In genomic region chr11:86624366-86624765, GRCh38 we compare ENCODE assay signal across 25 cellular contexts. TPM values are rescaled to one million over a fixed set of nuclear protein-coding genes. Genes with fewer than 3 reads are reported as not detected.
A peak's percentile ranks its signal among the peaks of the same experiment; 100 is the strongest.
DNase-seq lines count a peak whose midpoint lies in the region; ATAC-seq, FAIRE-seq and TF ChIP-seq lines count a peak whose summit lies in the region.
"Had no signal": no experiment of that assay in that cellular context is flagged by ENCODE, and none has a peak within 500 bp of the region (broad histone marks: within the 10 kb centered on the region; RNA-seq: fewer than 3 reads in every experiment).

No MANE protein-coding gene starts in this region.

- DNase-seq in NCI-H1417 (lab: John Stamatoyannopoulos, UW) = peak in 2 of 3 experiments; percentile 40 to 73
- DNase-seq in NCI-H1417 treated with DMSO at 0.1 percent for 48 hours (lab: John Stamatoyannopoulos, UW) = no peak
- no peak for DNase-seq in K562 (ENCODE audit: extremely low read depth in 1 of 4, low spot score in 3 of 4)
- no peak for DNase-seq in left ventricle myocardium inferior
- no peak for DNase-seq in cerebellar cortex (ENCODE audit: low spot score)
- no peak for DNase-seq in SK-N-SH
- DNase-seq: activated CD4-positive, alpha-beta T cell treated with anti-CD3 and anti-CD28 coated beads, Interleukin-2, amount 10 ng/mL, durations not matched to agents 24 days and 14 days; activated CD8-positive, alpha-beta memory T cell treated with anti-CD3 and anti-CD28 coated beads, Interleukin-2, amount 10 ng/mL, durations not matched to agents 7 days and 5 days; activated naive CD4-positive, alpha-beta T cell treated with anti-CD3 and anti-CD28 coated beads, Interleukin-2, amount 50 U/mL, for 16 hours; aorta; DMS53; effector CD8-positive, alpha-beta T cell; esophagus squamous epithelium; GF-D8; NCI-H187; NCI-H226; sigmoid colon; T-helper 2 cell had no signal

- intact Hi-C loops in K562 (cut with micrococcal nuclease) (no loop called here), left ventricle myocardium inferior (cut with micrococcal nuclease) (no loop called here)

- H2AFZ ChIP-seq in K562 (ENCODE audit: low read depth, low read length) (no peak overlapping the region), SK-N-SH (ENCODE audit: low read depth) (no peak overlapping the region)
- H2AFZ ChIP-seq: parathyroid adenoma had no signal

- no peak for TF ChIP-seq CTCF in K562 (IDR thresholded peaks at IDR 0.05 in 2 of 3, conservative IDR thresholded peaks at IDR 0.05 in 1 of 3; ENCODE audit: insufficient read depth in 2 of 3, low read depth in 1 of 3, low read length in 3 of 3)
- no peak for TF ChIP-seq CTCF in left ventricle myocardium inferior (IDR thresholded peaks at IDR 0.05; ENCODE audit: borderline replicate concordance)
- no peak for TF ChIP-seq CTCF in SK-N-SH (IDR thresholded peaks at IDR 0.05)

- in situ Hi-C loops in K562 (cut with MboI) = no loop called here

- H3K4me2 ChIP-seq in K562 (ENCODE audit: insufficient read depth, low read length) = no peak overlapping the region
- no peak overlapping the region for H3K4me2 ChIP-seq in SK-N-SH
- H3K4me2 ChIP-seq: KMS-11 had no signal

- TF ChIP-seq EP300 in K562 (IDR thresholded peaks at IDR 0.05; ENCODE audit: low read length) (no peak), SK-N-SH (IDR thresholded peaks at IDR 0.05; ENCODE audit: borderline replicate concordance in 1 of 2, low read depth in 1 of 2, low read length in 1 of 2) (no peak)

- no peaks in the 10 kb centered on the region for H4K20me1 ChIP-seq in K562 (replicated peaks; ENCODE audit: control insufficient read depth, insufficient read depth, low read length)
- no peaks in the 10 kb centered on the region for H4K20me1 ChIP-seq in SK-N-SH (ENCODE audit: insufficient read depth)

- 0 out of 5 replicates have a peak, but pooled peaks cover 2 to 4% of the 10 kb centered on the region in 2 experiments for H3K27me3 ChIP-seq in K562 (ENCODE audit: control insufficient read depth in 2 of 2, insufficient read depth in 2 of 2, low read length in 2 of 2)
- H3K27me3 ChIP-seq in left ventricle myocardium inferior (ENCODE audit: low read depth) = no peaks in the 10 kb centered on the region
- H3K27me3 ChIP-seq in skeletal muscle tissue (ENCODE audit: control insufficient read depth in 3 of 3, insufficient read depth in 3 of 3, low read length in 3 of 3) = no peaks in the 10 kb centered on the region
- no peaks in the 10 kb centered on the region for H3K27me3 ChIP-seq in SK-N-SH (ENCODE audit: insufficient read depth)
- H3K27me3 ChIP-seq: esophagus squamous epithelium, sigmoid colon, suprapubic skin had no signal

- BruUV-seq in K562 (replicated peaks; lab: Mats Ljungman, UMichigan) = no TSS peak

- H3K4me3 ChIP-seq in K562 = no peak overlapping the region
- peak overlapping the region; percentile 2 for H3K4me3 ChIP-seq in left ventricle myocardium inferior
- H3K4me3 ChIP-seq in skeletal muscle tissue (ENCODE audit: low read length in 3 of 3) = peak overlapping the region in 1 of 3 donors; percentile 12
- no peak overlapping the region for H3K4me3 ChIP-seq in SK-N-SH (ENCODE audit: low read depth in 2 of 2, low read length in 1 of 2)
- H3K4me3 ChIP-seq: esophagus squamous epithelium, sigmoid colon, suprapubic skin had no signal

- WGBS in K562 (ENCODE audit: insufficient coverage, low coverage, missing lambda C conversion rate) = 2% methylated on average over 3 of the region's 3 CpGs
- WGBS in SK-N-SH (ENCODE audit: low lambda C conversion rate) = 62% methylated on average over 3 of the region's 3 CpGs

- H3K27ac ChIP-seq in K562 (ENCODE audit: extremely low read depth, low read depth, low read length) (no peak overlapping the region), left ventricle myocardium inferior (replicated peaks) (peak overlapping the region; percentile 76), skeletal muscle tissue (ENCODE audit: low read depth, low read length) (peak overlapping the region; percentile 32), SK-N-SH (ENCODE audit: low read depth in 2 of 2, low read length in 1 of 2) (peak overlapping the region in 1 of 2 experiments; percentile 67; a peak in 1 of 4 replicates)
- H3K27ac ChIP-seq: 22Rv1, esophagus squamous epithelium, KMS-11, parathyroid adenoma, suprapubic skin had no signal

- CTCF ChIA-PET in K562 (lab: Yijun Ruan, JAX; ENCODE audit: low intra/inter-chr PET ratio) (no interaction called here), SK-N-SH (lab: Yijun Ruan, JAX) (no interaction called here)

- no peak overlapping the region for H3K9ac ChIP-seq in K562 (ENCODE audit: insufficient read depth in 1 of 2, low read depth in 2 of 2, low read length in 2 of 2)
- no peak overlapping the region for H3K9ac ChIP-seq in skeletal muscle tissue (ENCODE audit: low read depth in 1 of 3, low read length in 3 of 3)
- H3K9ac ChIP-seq in SK-N-SH = no peak overlapping the region
- H3K9ac ChIP-seq: KMS-11, parathyroid adenoma had no signal

- no peak for TF ChIP-seq POLR2A in K562 (conservative IDR thresholded peaks at IDR 0.05)

- H3K9me3 ChIP-seq in K562 (replicated peaks; ENCODE audit: control insufficient read depth, insufficient read depth, low read depth, low read length) (no peaks in the 10 kb centered on the region), left ventricle myocardium inferior (replicated peaks) (no peaks in the 10 kb centered on the region), skeletal muscle tissue (ENCODE audit: control insufficient read depth in 3 of 3, low read length in 3 of 3) (no peaks in the 10 kb centered on the region), SK-N-SH (no peaks in the 10 kb centered on the region)
- H3K9me3 ChIP-seq: esophagus squamous epithelium, sigmoid colon, suprapubic skin had no signal

- ATAC-seq in K562 = no peak
- ATAC-seq in HG03520 (IDR thresholded peaks at IDR 0.05; ENCODE audit: unreplicated experiment) = no peak
- ATAC-seq: activated CD8-positive, alpha-beta memory T cell treated with anti-CD3 and anti-CD28 coated beads, Interleukin-2, amount 10 ng/mL, durations not matched to agents 7 days and 5 days; left lobe of liver had no signal

- peaks cover 21% of the 10 kb centered on the region for H3F3A ChIP-seq in SK-N-SH (replicated peaks; ENCODE audit: insufficient read depth)

- no peaks in the 10 kb centered on the region for H3K9me2 ChIP-seq in SK-N-SH

- no peak for TF ChIP-seq RAD21 in K562 (CRISPR knock-in tag; conservative IDR thresholded peaks at IDR 0.05 in 1 of 2, IDR thresholded peaks at IDR 0.05 in 1 of 2)
- no peak for TF ChIP-seq RAD21 in SK-N-SH (IDR thresholded peaks at IDR 0.05; ENCODE audit: low read length)

- H3K9me1 ChIP-seq in K562 (ENCODE audit: control insufficient read depth, insufficient read depth, low read length) = no peaks in the 10 kb centered on the region

- FAIRE-seq in K562 (lab: Jason Lieb, UNC) = no peak

- POLR2A ChIA-PET in K562 (lab: Yijun Ruan, JAX) = no interaction called here
- POLR2A ChIA-PET in SK-N-SH (lab: Yijun Ruan, JAX) = no interaction called here

- no peaks in the 10 kb centered on the region for H3K4me1 ChIP-seq in K562 (replicated peaks in 1 of 2; ENCODE audit: control insufficient read depth in 2 of 2, insufficient read depth in 2 of 2, low read length in 2 of 2)
- H3K4me1 ChIP-seq in left ventricle myocardium inferior = peaks cover 92% of the 10 kb centered on the region
- peaks cover 26 to 58% (median 30%) of the 10 kb centered on the region in 3 donors for H3K4me1 ChIP-seq in skeletal muscle tissue (ENCODE audit: control insufficient read depth in 3 of 3, insufficient read depth in 3 of 3, low read length in 3 of 3)
- peaks cover 5 to 9% of the 10 kb centered on the region in 2 experiments; a peak in 3 of 4 replicates for H3K4me1 ChIP-seq in SK-N-SH (ENCODE audit: control insufficient read depth in 1 of 2, insufficient read depth in 2 of 2, low read depth in 1 of 2, low read length in 1 of 2)

- H3K36me3 ChIP-seq in K562 (ENCODE audit: control insufficient read depth, insufficient read depth, low read length) = no peaks in the 10 kb centered on the region
- H3K36me3 ChIP-seq in left ventricle myocardium inferior = no peaks in the 10 kb centered on the region
- no peaks in the 10 kb centered on the region for H3K36me3 ChIP-seq in skeletal muscle tissue (ENCODE audit: control insufficient read depth in 3 of 3, insufficient read depth in 3 of 3, low read length in 3 of 3)
- H3K36me3 ChIP-seq in SK-N-SH (replicated peaks in 1 of 2; ENCODE audit: control insufficient read depth in 1 of 2, insufficient read depth in 2 of 2, low read length in 1 of 2) = no peaks in the 10 kb centered on the region
- H3K36me3 ChIP-seq: esophagus squamous epithelium, sigmoid colon, suprapubic skin had no signal

- H3K79me2 ChIP-seq in K562 (ENCODE audit: control insufficient read depth, insufficient read depth, low read length) (no peaks in the 10 kb centered on the region), SK-N-SH (ENCODE audit: insufficient read depth) (0 out of 2 replicates have a peak, but pooled peaks cover 3% of the 10 kb centered on the region)
- H3K79me2 ChIP-seq: parathyroid adenoma had no signal

TF ChIP-seq in K562, 482 proteins besides CTCF, POLR2A, EP300 and RAD21 (continues in another document):
- TF ChIP-seq KLF16 (IDR thresholded peaks at IDR 0.05) = no peak

TF ChIP-seq in SK-N-SH, 30 proteins besides CTCF, POLR2A, EP300 and RAD21 (continues in another document):
- TF ChIP-seq FOXM1 (IDR thresholded peaks at IDR 0.05; ENCODE audit: low read depth) = no peak

RNA-seq across cellular contexts. Expression of gene ME3, which starts 48.0 kb away (rescaled TPM):
- total RNA-seq in K562 (2011; cell fraction: chromatin; rRNA removed; ENCODE audit: low replicate concordance) = not detected in 2 replicates
- total RNA-seq in K562 (2011; cell fraction: nucleolus; rRNA removed) = not detected in 2 replicates
- not detected in 2 replicates for total RNA-seq in K562 (2011; cell fraction: nucleoplasm; rRNA removed)
- total RNA-seq in K562 (2014; rRNA removed) = not detected in 2 replicates
- total RNA-seq in K562 (2014; rRNA removed; fragmentation: Illumina TruSeq; extraction: Trizol) = not detected in 2 replicates
- total RNA-seq in K562 (2015; rRNA removed; fragmentation: Illumina TruSeq; extraction: Trizol) = not detected in 2 replicates
- total RNA-seq in K562 (2021) = not detected in 2 replicates
- polyA plus RNA-seq in K562 (2011; rRNA removed) = not detected in 2 replicates
- not detected in 2 replicates for polyA plus RNA-seq in K562 (2011; cell fraction: cytosol; rRNA removed)
- polyA plus RNA-seq in K562 (2011; cell fraction: nucleus; rRNA removed) = 0.17 TPM in 1 of 2 replicates, not detected in the other
- not detected in 2 replicates for polyA plus RNA-seq in K562 (2012)
- polyA plus RNA-seq in K562 (2014; fragmentation: Illumina TruSeq; extraction: Trizol) = not detected in 2 replicates
- not detected for polyA plus RNA-seq in K562 (2014; fragmentation: Nextera tagmentation; extraction: Ambion mirVana)
- not detected in 2 replicates for polyA plus RNA-seq in K562 (2014; rRNA removed)
- 0.63 TPM in 1 of 2 replicates, not detected in the other for polyA minus RNA-seq in K562 (2011; rRNA and poly(A)+ RNA removed)
- not detected in 2 replicates for polyA minus RNA-seq in K562 (2011; cell fraction: cytosol; rRNA and poly(A)+ RNA removed)
- not detected in 2 replicates for polyA minus RNA-seq in K562 (2011; cell fraction: nucleus; rRNA and poly(A)+ RNA removed)
- 33.4 TPM for total RNA-seq in left ventricle myocardium inferior
- 16.7 TPM for total RNA-seq in skeletal muscle tissue
- 22.0 and 25.5 TPM in 2 replicates for polyA plus RNA-seq in SK-N-SH (2012; rRNA removed)
- polyA plus RNA-seq in SK-N-SH (2012; cell fraction: cytosol; rRNA removed) = 6.5 and 11.4 TPM in 2 replicates
- 106 and 111 TPM in 2 replicates for polyA plus RNA-seq in SK-N-SH (2012; cell fraction: nucleus; rRNA removed)

Comparison
In these comparisons a context has a peak if more than half of its experiments do, and no peak if none do; other contexts are left out.
1. DNase-seq: peak in NCI-H1417 (2 of 3); none in NCI-H1417 treated with DMSO at 0.1 percent for 48 hours (single experiment), K562 (0 of 4), left ventricle myocardium inferior (single experiment), cerebellar cortex (single experiment) and SK-N-SH (single experiment).
2. RNA of gene ME3, which starts 48.0 kb away (total RNA-seq): 33.4 TPM in left ventricle myocardium inferior (single experiment) and 16.7 TPM in skeletal muscle tissue (single experiment); not detected in K562; every median in the first group is over 10 times any median in the second.